Comparison of ENCODE assay signal across 8 cellular contexts in genomic region chr3:170572665-170573253, GRCh38. TPM values are rescaled to one million over a fixed set of nuclear protein-coding genes. Genes with fewer than 3 reads are reported as not detected.
DNase-seq lines count a peak whose midpoint lies in the region; ATAC-seq and TF ChIP-seq lines count a peak whose summit lies in the region.

No MANE protein-coding gene starts in this region.

- peak; percentile 100 for ATAC-seq in GM19351 (IDR thresholded peaks at IDR 0.05; ENCODE audit: unreplicated experiment)
- peak; percentile 99 for ATAC-seq in HG03175 (IDR thresholded peaks at IDR 0.05; ENCODE audit: unreplicated experiment)

- H3K4me3 Mint-ChIP-seq in activated naive CD4-positive, alpha-beta T cell treated with anti-CD3 and anti-CD28 coated beads, Interleukin-2, amount 10 ng/mL, durations not matched to agents 7 days and 5 days = no peak overlapping the region

- TF ChIP-seq CTCF in BJ (IDR thresholded peaks at IDR 0.05; ENCODE audit: insufficient read depth, low read depth, low read length) = no peak

- H3K27ac Mint-ChIP-seq in activated naive CD4-positive, alpha-beta T cell treated with anti-CD3 and anti-CD28 coated beads, Interleukin-2, amount 10 ng/mL, durations not matched to agents 7 days and 5 days = no peak overlapping the region

- no peaks in the 10 kb centered on the region; the same call in 1 of the 2 replicates for H3K27me3 ChIP-seq in BJ (ENCODE audit: control insufficient read depth, insufficient read depth, low read length)

- no peak overlapping the region for H3K4me3 ChIP-seq in BJ (ENCODE audit: low read depth, low read length)

- no peaks in the 10 kb centered on the region for H3K27me3 Mint-ChIP-seq in activated naive CD4-positive, alpha-beta T cell treated with anti-CD3 and anti-CD28 coated beads, Interleukin-2, amount 10 ng/mL, durations not matched to agents 7 days and 5 days

- no peaks in the 10 kb centered on the region for H3K36me3 Mint-ChIP-seq in activated naive CD4-positive, alpha-beta T cell treated with anti-CD3 and anti-CD28 coated beads, Interleukin-2, amount 10 ng/mL, durations not matched to agents 7 days and 5 days

- POLR2A ChIA-PET in BJ (lab: Charles Lee) = no interaction called here

- CTCF ChIA-PET in BJ (lab: Yijun Ruan, JAX) = no interaction called here
- CTCF ChIA-PET in activated naive CD4-positive, alpha-beta T cell treated with anti-CD3 and anti-CD28 coated beads, Interleukin-2, amount 10 ng/mL, durations not matched to agents 7 days and 5 days (lab: Charles Lee) = interaction anchor here (0.6 kb wide), 1 partner anchor 1694 kb away, joined by 3 read pairs; no protein-coding TSS in a partner anchor

- DNase-seq in BJ (ENCODE audit: low read depth) (peak; percentile 27), amniotic stem cell (lab: John Stamatoyannopoulos, UW) (peak; percentile 67), superior temporal gyrus (ENCODE audit: extremely low spot score) (peak; percentile 42), SHP77 treated with DMSO at 0.1 percent for 48 hours (lab: John Stamatoyannopoulos, UW) (no peak)
- DNase-seq in activated effector memory CD4-positive, alpha-beta T cell treated with Interleukin-2 at 50 U/mL for 16 hours = no peak
- DNase-seq in activated naive CD4-positive, alpha-beta T cell treated with anti-CD3 and anti-CD28 coated beads, Interleukin-2, amount 10 ng/mL, durations not matched to agents 7 days and 5 days = no peak

- no peaks in the 10 kb centered on the region for H3K9me3 Mint-ChIP-seq in activated naive CD4-positive, alpha-beta T cell treated with anti-CD3 and anti-CD28 coated beads, Interleukin-2, amount 10 ng/mL, durations not matched to agents 7 days and 5 days

- no peaks in the 10 kb centered on the region for H3K4me1 Mint-ChIP-seq in activated naive CD4-positive, alpha-beta T cell treated with anti-CD3 and anti-CD28 coated beads, Interleukin-2, amount 10 ng/mL, durations not matched to agents 7 days and 5 days

- H3K36me3 ChIP-seq in BJ (ENCODE audit: control insufficient read depth, insufficient read depth, low read length) = no peaks in the 10 kb centered on the region

RNA-seq across cellular contexts. Expression of gene SLC7A14, which starts 13.1 kb away (rescaled TPM):
- polyA plus RNA-seq in BJ (2011; rRNA removed) = 0.60 and 0.63 TPM in 2 replicates
- 0.36 and 0.90 TPM in 2 replicates for polyA minus RNA-seq in BJ (2011; rRNA and poly(A)+ RNA removed)

Comparison
In these comparisons a context has a peak if more than half of its experiments do, and no peak if none do; other contexts are left out.
1. DNase-seq: peak in BJ (single experiment), amniotic stem cell (single experiment) and superior temporal gyrus (single experiment); none in activated effector memory CD4-positive, alpha-beta T cell treated with Interleukin-2 at 50 U/mL for 16 hours (single experiment), SHP77 treated with DMSO at 0.1 percent for 48 hours (single experiment) and activated naive CD4-positive, alpha-beta T cell treated with anti-CD3 and anti-CD28 coated beads, Interleukin-2, amount 10 ng/mL, durations not matched to agents 7 days and 5 days (single experiment).